8 cellular contexts compared by ENCODE assay signal in genomic region chr11:128715691-128716153, GRCh38. TPM values are rescaled to one million over a fixed set of nuclear protein-coding genes. Genes with fewer than 3 reads are reported as not detected.
DNase-seq lines count a peak whose midpoint lies in the region; ATAC-seq and TF ChIP-seq lines count a peak whose summit lies in the region.

No MANE protein-coding gene starts in this region.

- H3K27ac Mint-ChIP-seq in CD8-positive, alpha-beta T cell, result peak overlapping the region; percentile 99

- H3K36me3 Mint-ChIP-seq in CD8-positive, alpha-beta T cell, result peaks cover 13% of the 10 kb centered on the region

- no peak overlapping the region for H2BK120ac ChIP-seq in neuronal stem cell (ENCODE audit: low read depth, low read length)

- no peak overlapping the region for H4K8ac ChIP-seq in neuronal stem cell (ENCODE audit: low read depth, low read length)

- H3K18ac ChIP-seq in neuronal stem cell (ENCODE audit: low read length), result no peak overlapping the region

- no peaks in the 10 kb centered on the region for H3K27me3 ChIP-seq in CD8-positive, alpha-beta T cell (ENCODE audit: insufficient read depth, low read length)
- no peaks in the 10 kb centered on the region for H3K27me3 ChIP-seq in effector memory CD4-positive, alpha-beta T cell (replicated peaks; ENCODE audit: control insufficient read depth, insufficient read depth, low read length, poor library complexity, severe bottlenecking)
- peaks cover 0 to 2% (median 0%) of the 10 kb centered on the region in 3 experiments for H3K27me3 ChIP-seq in neuronal stem cell (ENCODE audit: control insufficient read depth in 3 of 3, insufficient read depth in 3 of 3, low read depth in 1 of 3, low read length in 3 of 3)

- no peaks in the 10 kb centered on the region for H3K36me3 ChIP-seq in CD8-positive, alpha-beta T cell (ENCODE audit: insufficient read depth, low read length)
- peaks cover 6% of the 10 kb centered on the region for H3K36me3 ChIP-seq in effector memory CD4-positive, alpha-beta T cell (ENCODE audit: control insufficient read depth, insufficient read depth, low read length)
- no peaks in the 10 kb centered on the region for H3K36me3 ChIP-seq in neuronal stem cell (replicated peaks in 1 of 2; ENCODE audit: control insufficient read depth in 2 of 2, insufficient read depth in 2 of 2, low read length in 2 of 2)

- no peaks in the 10 kb centered on the region for H3K9me3 Mint-ChIP-seq in CD8-positive, alpha-beta T cell

- CTCF ChIA-PET in CD8-positive, alpha-beta T cell (lab: Charles Lee), result interaction anchor here (0.9 to 1.7 kb wide), 3 partner anchors 12 to 20 kb away, joined by 3 to 8 read pairs (median 3); no protein-coding TSS in a partner anchor

- H2BK15ac ChIP-seq in neuronal stem cell (ENCODE audit: low read length), result no peak overlapping the region

- POLR2A ChIA-PET in CD8-positive, alpha-beta T cell (lab: Charles Lee), result interaction anchor here (1.1 to 1.8 kb wide), 2 partner anchors 22 to 24 kb away, joined by 5 to 7 read pairs; partner anchors contain the start of gene FLI1

- no peak overlapping the region for H3K9ac ChIP-seq in neuronal stem cell (ENCODE audit: low read depth, low read length, poor library complexity)

- no peaks in the 10 kb centered on the region for H3K27me3 Mint-ChIP-seq in CD8-positive, alpha-beta T cell (ENCODE audit: low read depth)

- no peak overlapping the region for H3K4ac ChIP-seq in neuronal stem cell (ENCODE audit: low read length)

- no peak overlapping the region for H4K91ac ChIP-seq in neuronal stem cell (ENCODE audit: low read depth, low read length, poor library complexity)

- DNase-seq in CD8-positive, alpha-beta T cell, result no peak
- DNase-seq in NCI-H146 treated with DMSO at 0.1 percent for 48 hours (lab: John Stamatoyannopoulos, UW; ENCODE audit: unreplicated experiment), result peak; percentile 53
- DNase-seq in effector memory CD4-positive, alpha-beta T cell, result no peak
- DNase-seq in neuronal stem cell (ENCODE audit: low spot score), result no peak
- no peak for DNase-seq in activated CD4-positive, alpha-beta T cell treated with anti-CD3 and anti-CD28 coated beads, Interleukin-2, amount 50 U/mL, for 4 hours
- no peak for DNase-seq in posterior cingulate gyrus
- no peak for DNase-seq in amniotic stem cell (lab: John Stamatoyannopoulos, UW)

- H3K4me3 ChIP-seq in CD8-positive, alpha-beta T cell (ENCODE audit: low read depth, low read length), result no peak overlapping the region
- peak overlapping the region; percentile 13 for H3K4me3 ChIP-seq in effector memory CD4-positive, alpha-beta T cell (ENCODE audit: insufficient read depth, low read depth, low read length, poor library complexity, severe bottlenecking)
- no peak overlapping the region for H3K4me3 ChIP-seq in neuronal stem cell (ENCODE audit: low read length in 2 of 2)

- H3K4me1 Mint-ChIP-seq in CD8-positive, alpha-beta T cell (ENCODE audit: low read depth), result peaks cover 98% of the 10 kb centered on the region

- WGBS in neuronal stem cell (ENCODE audit: extremely low coverage in 2 of 2, insufficient read length in 2 of 2, insufficient replicate concordance in 1 of 2), 2 donors, result no CpG with 5 or more reads among the region's 2 CpGs

- no peak overlapping the region for H3K27ac ChIP-seq in CD8-positive, alpha-beta T cell (ENCODE audit: low read depth, low read length)
- peak overlapping the region; percentile 67 for H3K27ac ChIP-seq in effector memory CD4-positive, alpha-beta T cell (ENCODE audit: insufficient read depth, low read length, poor library complexity, severe bottlenecking)
- no peak overlapping the region for H3K27ac ChIP-seq in neuronal stem cell (replicated peaks; ENCODE audit: low read length)

- TF ChIP-seq CTCF in CD8-positive, alpha-beta T cell (IDR thresholded peaks at IDR 0.05), result no peak

- no peak overlapping the region for H3K23ac ChIP-seq in neuronal stem cell (ENCODE audit: low read depth, low read length, poor library complexity)

- H2AK5ac ChIP-seq in neuronal stem cell (ENCODE audit: low read depth, low read length), result no peak overlapping the region

- H3K4me3 Mint-ChIP-seq in CD8-positive, alpha-beta T cell, result peak overlapping the region; percentile 80

- no peak overlapping the region for H3K4me2 ChIP-seq in neuronal stem cell (ENCODE audit: insufficient read depth, low read length, poor library complexity, severe bottlenecking)

- peak overlapping the region; percentile 65 for H2AFZ ChIP-seq in neuronal stem cell (ENCODE audit: low read length)

- intact Hi-C loops in CD8-positive, alpha-beta T cell (cut with DNase I, micrococcal nuclease), result loop anchor here (1.0 kb wide), 2 partner anchors 10 to 19 kb away; no protein-coding TSS in a partner anchor
- intact Hi-C loops in posterior cingulate gyrus (cut with DNase I), result no loop called here

- H3K79me1 ChIP-seq in neuronal stem cell (ENCODE audit: low read depth, low read length), result no peaks in the 10 kb centered on the region

- ATAC-seq in CD8-positive, alpha-beta T cell, result no peak
- no peak for ATAC-seq in HG02870 (IDR thresholded peaks at IDR 0.05; ENCODE audit: unreplicated experiment)

- H2BK12ac ChIP-seq in neuronal stem cell (ENCODE audit: low read length), result no peak overlapping the region

- H3K4me1 ChIP-seq in CD8-positive, alpha-beta T cell (ENCODE audit: insufficient read depth, low read length), result peaks cover 88% of the 10 kb centered on the region
- peaks cover 74% of the 10 kb centered on the region for H3K4me1 ChIP-seq in effector memory CD4-positive, alpha-beta T cell (ENCODE audit: control insufficient read depth, insufficient read depth, low read length, poor library complexity, severe bottlenecking)
- peaks cover 21 to 44% of the 10 kb centered on the region in 2 donors for H3K4me1 ChIP-seq in neuronal stem cell (ENCODE audit: control insufficient read depth in 2 of 2, insufficient read depth in 1 of 2, low read depth in 1 of 2, low read length in 2 of 2)

- H2BK5ac ChIP-seq in neuronal stem cell (ENCODE audit: low read length), result no peak overlapping the region

- no peaks in the 10 kb centered on the region for H3K9me3 ChIP-seq in CD8-positive, alpha-beta T cell (ENCODE audit: low read length)
- no peaks in the 10 kb centered on the region for H3K9me3 ChIP-seq in effector memory CD4-positive, alpha-beta T cell (ENCODE audit: control insufficient read depth, low read length)
- H3K9me3 ChIP-seq in neuronal stem cell (replicated peaks in 1 of 2; ENCODE audit: control insufficient read depth in 2 of 2, insufficient read depth in 1 of 2, low read depth in 1 of 2, low read length in 2 of 2), result peaks cover 0 to 3% of the 10 kb centered on the region in 2 donors

- H3K14ac ChIP-seq in neuronal stem cell (ENCODE audit: low read length), result no peak overlapping the region

RNA-seq across cellular contexts. Expression of gene FLI1, which starts 21.9 kb away (rescaled TPM):
- 10 to 100 TPM; 35.6 to 37.3 TPM for total RNA-seq in CD8-positive, alpha-beta T cell
- polyA plus RNA-seq in neuronal stem cell (2013, experiment 1 of 2), result 0.06 TPM
- polyA plus RNA-seq in neuronal stem cell (2013, experiment 2 of 2), result 0.03 TPM
